ENCODE assay signal across 8 cellular contexts in the genomic region with DNA sequence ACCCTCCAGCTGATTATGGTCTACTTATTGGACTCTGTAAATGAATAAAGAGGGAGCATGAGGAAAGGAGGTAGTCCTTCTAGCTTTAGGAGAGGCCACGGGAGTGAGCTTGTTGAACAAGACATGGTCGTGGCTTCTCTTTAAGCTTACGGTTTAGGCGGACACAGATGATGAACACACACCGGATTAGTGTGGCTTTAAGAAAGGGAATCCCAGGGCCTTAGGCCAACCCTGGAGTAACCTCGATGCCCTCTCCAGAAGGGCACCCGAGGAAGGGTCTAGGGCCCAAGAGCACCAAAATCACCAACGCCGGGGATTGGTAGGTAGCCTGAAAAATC. TPM values are rescaled to one million over a fixed set of nuclear protein-coding genes. Genes with fewer than 3 reads are reported as not detected.
DNase-seq lines count a peak whose midpoint lies in the region; ATAC-seq, FAIRE-seq and TF ChIP-seq lines count a peak whose summit lies in the region.

No MANE protein-coding gene starts in this region.

- intact Hi-C loops in CD14-positive monocyte (cut with micrococcal nuclease): loop anchor here (5.0 to 10.0 kb wide), 3 partner anchors 143 to 660 kb away; a partner anchor contains a TSS
- intact Hi-C loops in IMR-90 (cut with micrococcal nuclease): loop anchor here (1.0 to 10.0 kb wide), 7 partner anchors 55 to 337 kb away; a partner anchor contains a TSS

- H3K79me1 ChIP-seq in IMR-90 (ENCODE audit: low read depth in 1 of 2, low read length in 2 of 2): peaks cover 21 to 41% of the 10 kb centered on the region in 2 experiments

- no peak overlapping the region for H2AK9ac ChIP-seq in IMR-90 (replicated peaks; ENCODE audit: low read depth, low read length, poor library complexity)

- peak overlapping the region; percentile 94 for H2AFZ ChIP-seq in IMR-90 (replicated peaks; ENCODE audit: low read length, poor library complexity)

- peak overlapping the region; percentile 21; the same call in 1 of the 2 replicates for H2BK120ac ChIP-seq in IMR-90 (ENCODE audit: low read depth, low read length)

- H3K27ac ChIP-seq in IMR-90 (ENCODE audit: insufficient read depth, low read length): no peak overlapping the region
- H3K27ac ChIP-seq in coronary artery: peak overlapping the region; percentile 35 to 94

- whole genome bisulfite sequencing in IMR-90 (ENCODE audit: extremely low coverage in 2 of 2, insufficient read length in 1 of 2), 2 experiments: 14% methylated on average over 1 of the region's 9 CpGs; no CpG with 5 or more reads in 1 of the 2 experiments

- no peaks in the 10 kb centered on the region for H3K4me1 ChIP-seq in IMR-90 (ENCODE audit: control insufficient read depth, insufficient read depth, low read length)

- H3K9me3 ChIP-seq in IMR-90 (ENCODE audit: control insufficient read depth, insufficient read depth, low read length): no peaks in the 10 kb centered on the region

- DNase-seq in CD14-positive monocyte (ENCODE audit: low spot score) (no peak), IMR-90 (no peak), coronary artery (ENCODE audit: low spot score) (no peak), progenitor cell of endocrine pancreas (ENCODE audit: low spot score, unreplicated experiment) (no peak), HTR-8/SVneo (ENCODE audit: insufficient read length, low spot score) (no peak), SK-N-DZ (ENCODE audit: low spot score) (no peak)
- no peak for DNase-seq in stimulated activated CD4-positive, alpha-beta T cell treated with anti-CD3 and anti-CD28 coated beads, Interleukin-1b, Interleukin-23, amount 100 ng/mL, for 48 hours

- H2BK20ac ChIP-seq in IMR-90 (ENCODE audit: low read depth, low read length): peak overlapping the region; percentile 20; the same call in 1 of the 2 replicates

- H4K91ac ChIP-seq in IMR-90 (ENCODE audit: insufficient read depth, low read depth, low read length): no peak overlapping the region

- H3K27me3 Mint-ChIP-seq in CD14-positive monocyte (ENCODE audit: low read depth in 3 of 3) (peaks cover 1 to 12% (median 5%) of the 10 kb centered on the region in 3 donors), progenitor cell of endocrine pancreas (peaks cover 11% of the 10 kb centered on the region)

- 0 out of 2 replicates have a peak overlapping the region, but pooled peaks have one; percentile 34 for H3K23ac ChIP-seq in IMR-90 (ENCODE audit: low read depth, low read length)

- H4K8ac ChIP-seq in IMR-90 (ENCODE audit: low read depth in 2 of 2, low read length in 2 of 2): peak overlapping the region; percentile 76 to 93

- no peaks in the 10 kb centered on the region; the same call in 1 of the 2 replicates for H3K27me3 ChIP-seq in IMR-90 (ENCODE audit: control insufficient read depth, insufficient read depth, low read length)

- FAIRE-seq in HTR-8/SVneo (lab: Jason Lieb, UNC): no peak

- H3K4ac ChIP-seq in IMR-90 (ENCODE audit: low read depth, low read length): peak overlapping the region; percentile 67

- BruUV-seq in IMR-90 (replicated peaks; lab: Mats Ljungman, UMichigan): no TSS peak

- H3K36me3 Mint-ChIP-seq in CD14-positive monocyte (peaks cover 14 to 22% of the 10 kb centered on the region in 2 donors), progenitor cell of endocrine pancreas (ENCODE audit: insufficient read depth) (peaks cover 18% of the 10 kb centered on the region)

- H3K4me3 Mint-ChIP-seq in CD14-positive monocyte (peak overlapping the region; percentile 72 to 76), progenitor cell of endocrine pancreas (ENCODE audit: low read depth) (peak overlapping the region; percentile 89)

- H2BK5ac ChIP-seq in IMR-90 (ENCODE audit: low read depth, low read length, poor library complexity, severe bottlenecking): no peak overlapping the region

- H3K9me3 Mint-ChIP-seq in CD14-positive monocyte (peaks cover 0 to 3% (median 0%) of the 10 kb centered on the region in 7 donors), progenitor cell of endocrine pancreas (ENCODE audit: low read depth) (no peaks in the 10 kb centered on the region)

- no peak overlapping the region for H3K27ac Mint-ChIP-seq in CD14-positive monocyte
- peak overlapping the region; percentile 46 for H3K27ac Mint-ChIP-seq in progenitor cell of endocrine pancreas

- H2BK15ac ChIP-seq in IMR-90 (ENCODE audit: low read depth, low read length): 0 out of 3 replicates have a peak overlapping the region, but pooled peaks have one; percentile 9

- no peak for TF ChIP-seq POLR2A in IMR-90 (IDR thresholded peaks at IDR 0.05; ENCODE audit: low read depth, low read length)

- H4K5ac ChIP-seq in IMR-90 (ENCODE audit: low read depth, low read length): peak overlapping the region; percentile 52

- TF ChIP-seq RAD21 in IMR-90 (IDR thresholded peaks at IDR 0.05; ENCODE audit: low read length): no peak

- H3K56ac ChIP-seq in IMR-90 (ENCODE audit: extremely low read depth, insufficient read depth, low read length): no peak overlapping the region

- no peak overlapping the region for H3K9ac ChIP-seq in IMR-90 (ENCODE audit: low read depth, low read length)

- dilution Hi-C loops in IMR-90 (cut with HindIII; ENCODE audit: low sequenced_read_pairs, unreplicated experiment): no loop called here

- CTCF ChIA-PET in IMR-90 (lab: Yijun Ruan, JAX): interaction anchor here (0.5 to 2.7 kb wide), 4 partner anchors 166 to 636 kb away, joined by 3 to 9 read pairs (median 4); no protein-coding TSS in a partner anchor

- in situ Hi-C loops in IMR-90 (cut with MboI; ENCODE audit: low sequenced_read_pairs): loop anchor here (5.0 to 10.0 kb wide), 2 partner anchors 55 to 167 kb away; a partner anchor contains a TSS

- peaks cover 25% of the 10 kb centered on the region for H3K4me1 Mint-ChIP-seq in CD14-positive monocyte
- H3K4me1 Mint-ChIP-seq in progenitor cell of endocrine pancreas (ENCODE audit: low read depth): peaks cover 16% of the 10 kb centered on the region

- peaks cover 24% of the 10 kb centered on the region for H3K36me3 ChIP-seq in IMR-90 (ENCODE audit: control insufficient read depth, insufficient read depth, low read length)

- peak overlapping the region; percentile 89 for H3K4me2 ChIP-seq in IMR-90 (ENCODE audit: low read depth, low read length)

- ATAC-seq in GM21381 (IDR thresholded peaks at IDR 0.05; ENCODE audit: unreplicated experiment): peak; percentile 2
- peak; percentile 1 for ATAC-seq in IMR-90 (ENCODE audit: low read depth)

- no peak for TF ChIP-seq CTCF in CD14-positive monocyte (IDR thresholded peaks at IDR 0.05)
- TF ChIP-seq CTCF in IMR-90 (conservative IDR thresholded peaks at IDR 0.05; ENCODE audit: low read depth, low read length): no peak
- TF ChIP-seq CTCF in coronary artery (IDR thresholded peaks at IDR 0.05): no peak
- no peak for TF ChIP-seq CTCF in progenitor cell of endocrine pancreas (IDR thresholded peaks at IDR 0.05; ENCODE audit: unreplicated experiment)

- H2AK5ac ChIP-seq in IMR-90 (ENCODE audit: low read depth, low read length): no peak overlapping the region

- peak overlapping the region; percentile 7; the same call in 1 of the 2 replicates for H3K18ac ChIP-seq in IMR-90 (ENCODE audit: low read depth, low read length)

- H3K9me1 ChIP-seq in IMR-90 (ENCODE audit: insufficient read depth, low read length): peaks cover 21% of the 10 kb centered on the region

- H3K4me3 ChIP-seq in IMR-90 (ENCODE audit: insufficient read depth, low read depth, low read length) (peak overlapping the region; percentile 36), coronary artery (peak overlapping the region; percentile 93)

- H3K14ac ChIP-seq in IMR-90 (replicated peaks; ENCODE audit: low read depth, low read length): peak overlapping the region; percentile 55; the same call in 1 of the 2 replicates

- peaks cover 3% of the 10 kb centered on the region; the same call in 1 of the 2 replicates for H4K20me1 ChIP-seq in IMR-90 (ENCODE audit: insufficient read depth, low read length)

- POLR2A ChIA-PET in IMR-90 (lab: Charles Lee; ENCODE audit: unreplicated experiment): interaction anchor here (0.6 to 0.7 kb wide), 4 partner anchors 8 to 197 kb away, joined by 3 to 4 read pairs (median 4); no protein-coding TSS in a partner anchor

TF ChIP-seq in IMR-90, 13 proteins besides CTCF, POLR2A, EP300 and RAD21 (continues in another document):
- no peak for TF ChIP-seq MXI1 (IDR thresholded peaks at IDR 0.05; ENCODE audit: borderline replicate concordance, low read depth, low read length)
- TF ChIP-seq BHLHE40 (IDR thresholded peaks at IDR 0.05; ENCODE audit: low read depth, low read length): no peak
- TF ChIP-seq, protein P1, sequence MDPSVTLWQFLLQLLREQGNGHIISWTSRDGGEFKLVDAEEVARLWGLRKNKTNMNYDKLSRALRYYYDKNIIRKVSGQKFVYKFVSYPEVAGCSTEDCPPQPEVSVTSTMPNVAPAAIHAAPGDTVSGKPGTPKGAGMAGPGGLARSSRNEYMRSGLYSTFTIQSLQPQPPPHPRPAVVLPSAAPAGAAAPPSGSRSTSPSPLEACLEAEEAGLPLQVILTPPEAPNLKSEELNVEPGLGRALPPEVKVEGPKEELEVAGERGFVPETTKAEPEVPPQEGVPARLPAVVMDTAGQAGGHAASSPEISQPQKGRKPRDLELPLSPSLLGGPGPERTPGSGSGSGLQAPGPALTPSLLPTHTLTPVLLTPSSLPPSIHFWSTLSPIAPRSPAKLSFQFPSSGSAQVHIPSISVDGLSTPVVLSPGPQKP (IDR thresholded peaks at IDR 0.05; ENCODE audit: borderline replicate concordance, low read depth, low read length): no peak
- no peak for TF ChIP-seq RCOR1 (IDR thresholded peaks at IDR 0.05; ENCODE audit: insufficient replicate concordance, low read length)
- no peak for TF ChIP-seq CEBPB (IDR thresholded peaks at IDR 0.05; ENCODE audit: low read depth, low read length)
- no peak for TF ChIP-seq SMC3 (IDR thresholded peaks at IDR 0.05; ENCODE audit: low read depth, low read length)
- TF ChIP-seq NFE2L2 (IDR thresholded peaks at IDR 0.05; ENCODE audit: low read depth, low read length): no peak
- TF ChIP-seq FOS (IDR thresholded peaks at IDR 0.05; ENCODE audit: low read depth, low read length): no peak

RNA-seq across cellular contexts. Expression of a gene that starts 39.4 kb away (rescaled TPM):
- polyA plus RNA-seq in CD14-positive monocyte (not detected), IMR-90 (2012; rRNA removed) (not detected in 2 replicates)
- total RNA-seq in IMR-90 (2012; rRNA removed) (not detected in 2 replicates), progenitor cell of endocrine pancreas (2.2 and 3.2 TPM in 2 replicates)
- 0.01 TPM in 1 of 2 replicates, not detected in the other for polyA plus RNA-seq in IMR-90 (2012; cell fraction: cytosol; rRNA removed)
- polyA plus RNA-seq in IMR-90 (2012; cell fraction: nucleus; rRNA removed; ENCODE audit: low replicate concordance): 0.03 TPM in 1 of 2 replicates, not detected in the other
- 0.16 and 0.17 TPM in 2 replicates for polyA plus RNA-seq in SK-N-DZ (2014; cell fraction: cytosol; rRNA removed)
- not detected in 2 replicates for polyA plus RNA-seq in SK-N-DZ (2014; cell fraction: nucleus; rRNA removed)

RNA-seq across cellular contexts. Expression of a gene that starts 52.7 kb away (rescaled TPM):
- polyA plus RNA-seq in CD14-positive monocyte: 1 to 10 TPM; 2.3 to 3.9 TPM
- 15.4 and 20.3 TPM in 2 replicates for total RNA-seq in IMR-90 (2012; rRNA removed)
- 6.0 and 9.3 TPM in 2 replicates for polyA plus RNA-seq in IMR-90 (2012; rRNA removed)
- polyA plus RNA-seq in IMR-90 (2012; cell fraction: cytosol; rRNA removed): 1.5 and 2.0 TPM in 2 replicates
- 1.7 and 8.4 TPM in 2 replicates for polyA plus RNA-seq in IMR-90 (2012; cell fraction: nucleus; rRNA removed; ENCODE audit: low replicate concordance)
- 33.1 and 33.6 TPM in 2 replicates for total RNA-seq in progenitor cell of endocrine pancreas
- 8.0 and 12.3 TPM in 2 replicates for polyA plus RNA-seq in SK-N-DZ (2014; cell fraction: cytosol; rRNA removed)
- polyA plus RNA-seq in SK-N-DZ (2014; cell fraction: nucleus; rRNA removed): 7.1 and 8.3 TPM in 2 replicates
